34 cellular contexts compared by ENCODE assay signal in genomic region chr10:129645487-129645886, GRCh38.
"Had no signal": no experiment of that assay in that cellular context is flagged by ENCODE, and none has a peak within 500 bp of the region (broad histone marks: within the 10 kb centered on the region; RNA-seq: fewer than 3 reads in every experiment).

No MANE protein-coding gene starts in this region.

- H3K4me2 ChIP-seq: KMS-11 had no signal

- H3K4me3 ChIP-seq: MG63 had no signal

- H3K27me3 ChIP-seq: MG63 had no signal

- H3K9me3 ChIP-seq: MG63 had no signal

- H3K36me3 ChIP-seq: MG63 had no signal

- H3K27ac ChIP-seq: KMS-11 had no signal

- H3K9ac ChIP-seq: KMS-11 had no signal

- DNase-seq: Karpas-422, Kasumi-1, MG63, MM.1S, MV-4-11, NCI-H1048, NCI-H1092, NCI-H1092 treated with DMSO at 0.1 percent for 48 hours, NCI-H1105, NCI-H1105 treated with DMSO at 0.1 percent for 48 hours, NCI-H1417, NCI-H1417 treated with DMSO at 0.1 percent for 48 hours, NCI-H1436, NCI-H1436 treated with DMSO at 0.1 percent for 48 hours, NCI-H146, NCI-H1694, NCI-H1694 treated with DMSO at 0.1 percent for 48 hours, NCI-H187, NCI-H187 treated with DMSO at 0.1 percent for 48 hours, NCI-H1930, NCI-H2029, NCI-H2029 treated with DMSO at 0.1 percent for 48 hours, NCI-H2081, NCI-H2081 treated with DMSO at 0.1 percent for 48 hours, NCI-H2107, NCI-H2171, NCI-H2171 treated with DMSO at 0.1 percent for 48 hours, NCI-H2227 treated with DMSO at 0.1 percent for 48 hours, NCI-H226, NCI-H345, NCI-H446, NCI-H446 treated with DMSO at 0.1 percent for 48 hours, NCI-H510A had no signal
